Comparison of ENCODE assay signal across 20 cellular contexts in genomic region chr5:27474054-27474323, GRCh38.
DNase-seq lines count a peak whose midpoint lies in the region; ATAC-seq and TF ChIP-seq lines count a peak whose summit lies in the region.
"Had no signal": no experiment of that assay in that cellular context is flagged by ENCODE, and none has a peak within 500 bp of the region (broad histone marks: within the 10 kb centered on the region; RNA-seq: fewer than 3 reads in every experiment).

No MANE protein-coding gene starts in this region.

- ATAC-seq in SK-N-SH treated with all-trans-retinoic acid at 6 μM for 48 hours = no peak
- ATAC-seq in activated T-cell treated with anti-CD3 and anti-CD28 coated beads, Interleukin-2, amount 50 U/mL, for 72 hours (replicated peaks in 1 of 2) = no peak
- ATAC-seq: activated naive CD8-positive, alpha-beta T cell treated with anti-CD3 and anti-CD28 coated beads, Interleukin-2, amount 50 U/mL, for 24 hours; heart left ventricle; left lung; natural killer cell treated with Interleukin-12 subunit alpha and Interleukin-12 subunit beta and Interleukin-15 and Interleukin-18, amount 100 ng/mL, for 72 hours; right cardiac atrium; upper lobe of right lung had no signal

- no peak overlapping the region for H3K27ac Mint-ChIP-seq in activated T-cell treated with anti-CD3 and anti-CD28 coated beads, Interleukin-2, amount 50 U/mL, for 72 hours
- H3K27ac Mint-ChIP-seq: activated naive CD8-positive, alpha-beta T cell treated with anti-CD3 and anti-CD28 coated beads, Interleukin-2, amount 50 U/mL, for 24 hours; activated T-cell treated with anti-CD3 and anti-CD28 coated beads, Interleukin-2, amount 50 U/mL, for 24 hours; natural killer cell treated with Interleukin-12 subunit alpha and Interleukin-12 subunit beta and Interleukin-15 and Interleukin-18, amount 100 ng/mL, for 72 hours had no signal

- no peak overlapping the region for H2AK5ac ChIP-seq in trophoblast cell (ENCODE audit: low read length)

- H3K36me3 Mint-ChIP-seq in activated T-cell treated with anti-CD3 and anti-CD28 coated beads, Interleukin-2, amount 50 U/mL, for 72 hours (ENCODE audit: insufficient read depth in 2 of 2) = peaks cover 3% of the 10 kb centered on the region in 2 donors

- no peak for TF ChIP-seq EP300 in SK-N-SH (IDR thresholded peaks at IDR 0.05; ENCODE audit: borderline replicate concordance in 1 of 2, low read depth in 1 of 2, low read length in 1 of 2)

- H3K9ac ChIP-seq in SK-N-SH (no peak overlapping the region), trophoblast cell (ENCODE audit: low read length) (no peak overlapping the region)

- POLR2A ChIA-PET in SK-N-SH (lab: Yijun Ruan, JAX) = no interaction called here

- peaks cover 4 to 10% of the 10 kb centered on the region in 2 donors for H3K9me3 Mint-ChIP-seq in activated T-cell treated with anti-CD3 and anti-CD28 coated beads, Interleukin-2, amount 50 U/mL, for 72 hours
- H3K9me3 Mint-ChIP-seq: natural killer cell treated with Interleukin-12 subunit alpha and Interleukin-12 subunit beta and Interleukin-15 and Interleukin-18, amount 100 ng/mL, for 72 hours had no signal

- no peak overlapping the region for H3K18ac ChIP-seq in trophoblast cell (ENCODE audit: low read length)

- no peaks in the 10 kb centered on the region for H3K4me1 Mint-ChIP-seq in activated T-cell treated with anti-CD3 and anti-CD28 coated beads, Interleukin-2, amount 50 U/mL, for 72 hours (ENCODE audit: low read depth)
- H3K4me1 Mint-ChIP-seq: activated naive CD8-positive, alpha-beta T cell treated with anti-CD3 and anti-CD28 coated beads, Interleukin-2, amount 50 U/mL, for 24 hours had no signal

- CTCF ChIA-PET in SK-N-SH (lab: Yijun Ruan, JAX) = no interaction called here

- TF ChIP-seq RAD21 in SK-N-SH (IDR thresholded peaks at IDR 0.05; ENCODE audit: low read length) = no peak

- no peak overlapping the region for H3K4ac ChIP-seq in trophoblast cell (ENCODE audit: low read depth, low read length)

- peak overlapping the region; percentile 12; the same call in 1 of the 2 replicates for H2AFZ ChIP-seq in SK-N-SH (ENCODE audit: low read depth)
- no peak overlapping the region for H2AFZ ChIP-seq in trophoblast cell (ENCODE audit: insufficient read depth, low read length, poor library complexity)

- peaks cover 4% of the 10 kb centered on the region; the same call in 1 of the 2 replicates for H3K9me3 ChIP-seq in SK-N-SH
- peaks cover 4% of the 10 kb centered on the region for H3K9me3 ChIP-seq in trophoblast cell (ENCODE audit: insufficient read depth, low read depth, low read length)
- H3K9me3 ChIP-seq: upper lobe of right lung had no signal

- no peak overlapping the region for H4K12ac ChIP-seq in trophoblast cell (ENCODE audit: low read depth, low read length)

- DNase-seq in SK-N-SH (no peak), RPMI8226 (peak; percentile 48), fibroblast of villous mesenchyme (ENCODE audit: low read depth) (no peak), trophoblast cell (no peak), mesenteric fat pad (ENCODE audit: low spot score) (no peak), DMS 273 (lab: John Stamatoyannopoulos, UW; ENCODE audit: unreplicated experiment) (no peak)
- DNase-seq in activated T-cell treated with anti-CD3 and anti-CD28 coated beads, Interleukin-2, amount 50 U/mL, for 72 hours = no peak
- DNase-seq: activated CD4-positive, alpha-beta T cell treated with anti-CD3 and anti-CD28 coated beads for 48 hours; activated naive CD8-positive, alpha-beta T cell treated with anti-CD3 and anti-CD28 coated beads, Interleukin-2, amount 50 U/mL, for 24 hours; activated T-cell treated with anti-CD3 and anti-CD28 coated beads, Interleukin-2, amount 50 U/mL, for 24 hours; GF-D8; heart left ventricle; left lung; NCI-H1105 treated with DMSO at 0.1 percent for 48 hours; NCI-H226; right cardiac atrium; stimulated activated CD4-positive, alpha-beta T cell treated with anti-CD3 and anti-CD28 coated beads, Interleukin-2, amount 100 ng/mL, for 48 hours; upper lobe of right lung had no signal

- H3K27me3 Mint-ChIP-seq in activated T-cell treated with anti-CD3 and anti-CD28 coated beads, Interleukin-2, amount 50 U/mL, for 72 hours (ENCODE audit: low read depth) = no peaks in the 10 kb centered on the region
- H3K27me3 Mint-ChIP-seq: activated naive CD8-positive, alpha-beta T cell treated with anti-CD3 and anti-CD28 coated beads, Interleukin-2, amount 50 U/mL, for 24 hours; activated T-cell treated with anti-CD3 and anti-CD28 coated beads, Interleukin-2, amount 50 U/mL, for 24 hours; natural killer cell treated with Interleukin-12 subunit alpha and Interleukin-12 subunit beta and Interleukin-15 and Interleukin-18, amount 100 ng/mL, for 72 hours had no signal

- no peak overlapping the region for H4K91ac ChIP-seq in trophoblast cell (ENCODE audit: low read depth, low read length)

- TF ChIP-seq CTCF in SK-N-SH (IDR thresholded peaks at IDR 0.05) = no peak
- TF ChIP-seq CTCF in fibroblast of villous mesenchyme (IDR thresholded peaks at IDR 0.05; ENCODE audit: insufficient read depth, low read depth, low read length) = no peak

- no peak overlapping the region for H4K8ac ChIP-seq in trophoblast cell (ENCODE audit: low read depth, low read length)

- H3K4me2 ChIP-seq in SK-N-SH (0 out of 2 replicates have a peak overlapping the region, but pooled peaks have one; percentile 29), trophoblast cell (ENCODE audit: low read length) (peak overlapping the region; percentile 25)

- no peak overlapping the region for H3K14ac ChIP-seq in trophoblast cell (ENCODE audit: low read length)

- H3K27ac ChIP-seq in SK-N-SH (ENCODE audit: low read depth in 2 of 2, low read length in 1 of 2) (no peak overlapping the region), trophoblast cell (ENCODE audit: low read depth, low read length) (no peak overlapping the region)
- H3K27ac ChIP-seq: heart left ventricle, left lung, upper lobe of right lung had no signal

- H3K4me1 ChIP-seq in SK-N-SH (ENCODE audit: control insufficient read depth in 1 of 2, insufficient read depth in 2 of 2, low read depth in 1 of 2, low read length in 1 of 2) = no peaks in the 10 kb centered on the region; a peak in 1 of 4 replicates
- no peaks in the 10 kb centered on the region for H3K4me1 ChIP-seq in trophoblast cell (ENCODE audit: control insufficient read depth in 1 of 2, insufficient read depth in 2 of 2, low read length in 2 of 2)
- H3K4me1 ChIP-seq: heart left ventricle, left lung, upper lobe of right lung had no signal

- H3K27me3 ChIP-seq in SK-N-SH (ENCODE audit: insufficient read depth) = no peaks in the 10 kb centered on the region
- no peaks in the 10 kb centered on the region for H3K27me3 ChIP-seq in trophoblast cell (ENCODE audit: insufficient read depth, low read length)
- H3K27me3 ChIP-seq: heart left ventricle, left lung, upper lobe of right lung had no signal

- H3K4me3 Mint-ChIP-seq in activated T-cell treated with anti-CD3 and anti-CD28 coated beads, Interleukin-2, amount 50 U/mL, for 72 hours = no peak overlapping the region
- H3K4me3 Mint-ChIP-seq: activated naive CD8-positive, alpha-beta T cell treated with anti-CD3 and anti-CD28 coated beads, Interleukin-2, amount 50 U/mL, for 24 hours; activated T-cell treated with anti-CD3 and anti-CD28 coated beads, Interleukin-2, amount 50 U/mL, for 24 hours; natural killer cell treated with Interleukin-12 subunit alpha and Interleukin-12 subunit beta and Interleukin-15 and Interleukin-18, amount 100 ng/mL, for 72 hours had no signal

- H3K9me2 ChIP-seq in SK-N-SH = no peaks in the 10 kb centered on the region

- no peaks in the 10 kb centered on the region for H4K20me1 ChIP-seq in SK-N-SH (ENCODE audit: insufficient read depth)

- H3K36me3 ChIP-seq in SK-N-SH (replicated peaks in 1 of 2; ENCODE audit: control insufficient read depth in 1 of 2, insufficient read depth in 2 of 2, low read length in 1 of 2) (peaks cover 0 to 13% of the 10 kb centered on the region in 2 experiments), trophoblast cell (ENCODE audit: control insufficient read depth in 1 of 2, insufficient read depth in 2 of 2, low read length in 2 of 2) (peaks cover 6 to 21% of the 10 kb centered on the region in 2 experiments)
- H3K36me3 ChIP-seq: heart left ventricle, left lung, upper lobe of right lung had no signal

- peaks cover 9% of the 10 kb centered on the region for H3K79me1 ChIP-seq in trophoblast cell (ENCODE audit: low read length)

- H3K4me3 ChIP-seq in SK-N-SH (ENCODE audit: low read depth in 2 of 2, low read length in 1 of 2) (peak overlapping the region; percentile 27 to 49; a peak in 3 of 4 replicates), fibroblast of villous mesenchyme (ENCODE audit: low read depth, low read length) (peak overlapping the region; percentile 43), trophoblast cell (ENCODE audit: low read depth, low read length) (no peak overlapping the region)
- H3K4me3 ChIP-seq: left lung, upper lobe of right lung had no signal

- no peak overlapping the region for H2BK120ac ChIP-seq in trophoblast cell (ENCODE audit: insufficient read depth, low read length, poor library complexity)

- H3K79me2 ChIP-seq in SK-N-SH (ENCODE audit: insufficient read depth) = peaks cover 5% of the 10 kb centered on the region; the same call in 1 of the 2 replicates
- peaks cover 6% of the 10 kb centered on the region for H3K79me2 ChIP-seq in trophoblast cell (ENCODE audit: control insufficient read depth, insufficient read depth, low read length, poor library complexity)

- no peak overlapping the region for H2BK5ac ChIP-seq in trophoblast cell (ENCODE audit: low read depth, low read length, poor library complexity)

- H2BK12ac ChIP-seq in trophoblast cell (ENCODE audit: low read length) = no peak overlapping the region

- no peak overlapping the region for H3K23ac ChIP-seq in trophoblast cell (ENCODE audit: low read length)

- WGBS in SK-N-SH (ENCODE audit: low lambda C conversion rate) = 19% methylated on average over 2 of the region's 2 CpGs
- WGBS in trophoblast cell (ENCODE audit: extremely low coverage, insufficient coverage, insufficient read length) = no CpG with 5 or more reads among the region's 2 CpGs

- no peaks in the 10 kb centered on the region for H3F3A ChIP-seq in SK-N-SH (replicated peaks; ENCODE audit: insufficient read depth)

TF ChIP-seq in SK-N-SH, 30 proteins besides CTCF, POLR2A, EP300 and RAD21 (continues in another document):
- no peak for TF ChIP-seq ELF1 (IDR thresholded peaks at IDR 0.05)

TF ChIP-seq in SK-N-SH treated with all-trans-retinoic acid at 6 μM for 48 hours, 23 proteins besides CTCF, POLR2A, EP300 and RAD21 (continues in another document):
- TF ChIP-seq ZC3H10 (CRISPR knock-in tag; IDR thresholded peaks at IDR 0.05) (no peak), ISL1 (CRISPR knock-in tag; IDR thresholded peaks at IDR 0.05) (no peak), TOX (CRISPR knock-in tag; IDR thresholded peaks at IDR 0.05; ENCODE audit: borderline replicate concordance) (no peak), GLIS3 (CRISPR knock-in tag; IDR thresholded peaks at IDR 0.05) (no peak)
